Comparison of ENCODE assay signal across 8 cellular contexts in genomic region chr1:40372658-40373322, GRCh38. TPM values are rescaled to one million over a fixed set of nuclear protein-coding genes. Genes with fewer than 3 reads are reported as not detected.
DNase-seq lines count a peak whose midpoint lies in the region; ATAC-seq, FAIRE-seq and TF ChIP-seq lines count a peak whose summit lies in the region.

No MANE protein-coding gene starts in this region.

- H3K9me3 Mint-ChIP-seq in activated naive CD8-positive, alpha-beta T cell treated with anti-CD3 and anti-CD28 coated beads, Interleukin-2, amount 10 ng/mL, durations not matched to agents 7 days and 5 days: no peaks in the 10 kb centered on the region
- no peaks in the 10 kb centered on the region for H3K9me3 Mint-ChIP-seq in natural killer cell

- H3K4me1 ChIP-seq in BLaER1: peaks cover 17% of the 10 kb centered on the region

- DNase-seq in activated naive CD8-positive, alpha-beta T cell treated with anti-CD3 and anti-CD28 coated beads, Interleukin-2, amount 10 ng/mL, durations not matched to agents 7 days and 5 days: no peak
- DNase-seq in natural killer cell (no peak), RCC 7860 (ENCODE audit: low spot score) (no peak), H54 (ENCODE audit: insufficient read length, low spot score) (no peak)

- no peaks in the 10 kb centered on the region for H3K9me3 ChIP-seq in BLaER1

- TF ChIP-seq CTCF in natural killer cell (IDR thresholded peaks at IDR 0.05): no peak

- H3K4me3 Mint-ChIP-seq in activated naive CD8-positive, alpha-beta T cell treated with anti-CD3 and anti-CD28 coated beads, Interleukin-2, amount 10 ng/mL, durations not matched to agents 7 days and 5 days: peak overlapping the region; percentile 83
- peak overlapping the region; percentile 66 for H3K4me3 Mint-ChIP-seq in natural killer cell

- H3K9ac ChIP-seq in BLaER1: no peak overlapping the region

- no peaks in the 10 kb centered on the region for H3K27me3 Mint-ChIP-seq in activated naive CD8-positive, alpha-beta T cell treated with anti-CD3 and anti-CD28 coated beads, Interleukin-2, amount 10 ng/mL, durations not matched to agents 7 days and 5 days
- H3K27me3 Mint-ChIP-seq in natural killer cell (ENCODE audit: low read depth in 2 of 2): no peaks in the 10 kb centered on the region

- peak overlapping the region; percentile 55; the same call in 1 of the 2 replicates for H3K4me2 ChIP-seq in BLaER1

- no peaks in the 10 kb centered on the region; the same call in 1 of the 2 replicates for H4K20me1 ChIP-seq in BLaER1

- H3K4me1 Mint-ChIP-seq in activated naive CD8-positive, alpha-beta T cell treated with anti-CD3 and anti-CD28 coated beads, Interleukin-2, amount 10 ng/mL, durations not matched to agents 7 days and 5 days: peaks cover 26% of the 10 kb centered on the region
- peaks cover 36 to 50% of the 10 kb centered on the region in 2 donors for H3K4me1 Mint-ChIP-seq in natural killer cell

- no peak for FAIRE-seq in RCC 7860 (lab: Jason Lieb, UNC)
- no peak for FAIRE-seq in H54 (lab: Jason Lieb, UNC)

- POLR2A ChIA-PET in activated naive CD8-positive, alpha-beta T cell treated with anti-CD3 and anti-CD28 coated beads, Interleukin-2, amount 10 ng/mL, durations not matched to agents 7 days and 5 days (lab: Charles Lee): interaction anchor here (0.5 to 4.4 kb wide), 12 partner anchors 13 to 340 kb away, joined by 3 to 175 read pairs (median 5); partner anchors contain the start of genes CAP1 and EXO5

- no peak for TF ChIP-seq POLR2A in H54 (IDR thresholded peaks at IDR 0.05; ENCODE audit: low read depth, low read length)

- H3K36me3 Mint-ChIP-seq in activated naive CD8-positive, alpha-beta T cell treated with anti-CD3 and anti-CD28 coated beads, Interleukin-2, amount 10 ng/mL, durations not matched to agents 7 days and 5 days: peaks cover 16% of the 10 kb centered on the region
- H3K36me3 Mint-ChIP-seq in natural killer cell: no peaks in the 10 kb centered on the region

- H3K4me3 ChIP-seq in BLaER1: 0 out of 2 replicates have a peak overlapping the region, but pooled peaks have one; percentile 100

- ATAC-seq in HG02943 (IDR thresholded peaks at IDR 0.05; ENCODE audit: low read depth, unreplicated experiment) (peak; percentile 11), natural killer cell (no peak), GM21825 (IDR thresholded peaks at IDR 0.05; ENCODE audit: unreplicated experiment) (no peak), HG03045 (IDR thresholded peaks at IDR 0.05; ENCODE audit: unreplicated experiment) (no peak)
- ATAC-seq in activated naive CD8-positive, alpha-beta T cell treated with anti-CD3 and anti-CD28 coated beads, Interleukin-2, amount 10 ng/mL, durations not matched to agents 7 days and 5 days (ENCODE audit: low read depth): no peak

- intact Hi-C loops in natural killer cell (cut with micrococcal nuclease): loop anchor here (5.0 kb wide), 1 partner anchor 35 kb away; no protein-coding TSS in a partner anchor

- H3K36me3 ChIP-seq in BLaER1: peaks cover 9% of the 10 kb centered on the region; the same call in 1 of the 2 replicates

- H3K27ac Mint-ChIP-seq in activated naive CD8-positive, alpha-beta T cell treated with anti-CD3 and anti-CD28 coated beads, Interleukin-2, amount 10 ng/mL, durations not matched to agents 7 days and 5 days: peak overlapping the region; percentile 89
- H3K27ac Mint-ChIP-seq in natural killer cell: peak overlapping the region; percentile 94 to 98

- H3K27ac ChIP-seq in BLaER1: no peak overlapping the region

- no peaks in the 10 kb centered on the region for H3K27me3 ChIP-seq in BLaER1

RNA-seq across cellular contexts. Expression of gene SMAP2, which starts 0.7 kb away (rescaled TPM):
- 100 to 1,000 TPM; 133 to 138 TPM for total RNA-seq in activated naive CD8-positive, alpha-beta T cell treated with anti-CD3 and anti-CD28 coated beads, Interleukin-2, amount 10 ng/mL, durations not matched to agents 7 days and 5 days
- 100 to 1,000 TPM in 2 of 3 donors, 10 to 100 TPM in 1; 95.0 to 136 (median 127) TPM for total RNA-seq in natural killer cell

RNA-seq across cellular contexts. Expression of gene COL9A2, which starts 55.7 kb away (rescaled TPM):
- total RNA-seq in activated naive CD8-positive, alpha-beta T cell treated with anti-CD3 and anti-CD28 coated beads, Interleukin-2, amount 10 ng/mL, durations not matched to agents 7 days and 5 days: 1 to 10 TPM; 6.0 to 7.2 TPM
- total RNA-seq in natural killer cell: 1 to 10 TPM; 2.4 to 2.6 (median 2.5) TPM
